In genomic region chr15:25643120-25643519, GRCh38 we compare ENCODE assay signal across 1 cellular context.
TF ChIP-seq lines count a peak whose summit lies in the region.

No MANE protein-coding gene starts in this region.

TF ChIP-seq in GM23338, 12 proteins besides CTCF, POLR2A, EP300 and RAD21 (continued from another document):
- TF ChIP-seq, protein P1, sequence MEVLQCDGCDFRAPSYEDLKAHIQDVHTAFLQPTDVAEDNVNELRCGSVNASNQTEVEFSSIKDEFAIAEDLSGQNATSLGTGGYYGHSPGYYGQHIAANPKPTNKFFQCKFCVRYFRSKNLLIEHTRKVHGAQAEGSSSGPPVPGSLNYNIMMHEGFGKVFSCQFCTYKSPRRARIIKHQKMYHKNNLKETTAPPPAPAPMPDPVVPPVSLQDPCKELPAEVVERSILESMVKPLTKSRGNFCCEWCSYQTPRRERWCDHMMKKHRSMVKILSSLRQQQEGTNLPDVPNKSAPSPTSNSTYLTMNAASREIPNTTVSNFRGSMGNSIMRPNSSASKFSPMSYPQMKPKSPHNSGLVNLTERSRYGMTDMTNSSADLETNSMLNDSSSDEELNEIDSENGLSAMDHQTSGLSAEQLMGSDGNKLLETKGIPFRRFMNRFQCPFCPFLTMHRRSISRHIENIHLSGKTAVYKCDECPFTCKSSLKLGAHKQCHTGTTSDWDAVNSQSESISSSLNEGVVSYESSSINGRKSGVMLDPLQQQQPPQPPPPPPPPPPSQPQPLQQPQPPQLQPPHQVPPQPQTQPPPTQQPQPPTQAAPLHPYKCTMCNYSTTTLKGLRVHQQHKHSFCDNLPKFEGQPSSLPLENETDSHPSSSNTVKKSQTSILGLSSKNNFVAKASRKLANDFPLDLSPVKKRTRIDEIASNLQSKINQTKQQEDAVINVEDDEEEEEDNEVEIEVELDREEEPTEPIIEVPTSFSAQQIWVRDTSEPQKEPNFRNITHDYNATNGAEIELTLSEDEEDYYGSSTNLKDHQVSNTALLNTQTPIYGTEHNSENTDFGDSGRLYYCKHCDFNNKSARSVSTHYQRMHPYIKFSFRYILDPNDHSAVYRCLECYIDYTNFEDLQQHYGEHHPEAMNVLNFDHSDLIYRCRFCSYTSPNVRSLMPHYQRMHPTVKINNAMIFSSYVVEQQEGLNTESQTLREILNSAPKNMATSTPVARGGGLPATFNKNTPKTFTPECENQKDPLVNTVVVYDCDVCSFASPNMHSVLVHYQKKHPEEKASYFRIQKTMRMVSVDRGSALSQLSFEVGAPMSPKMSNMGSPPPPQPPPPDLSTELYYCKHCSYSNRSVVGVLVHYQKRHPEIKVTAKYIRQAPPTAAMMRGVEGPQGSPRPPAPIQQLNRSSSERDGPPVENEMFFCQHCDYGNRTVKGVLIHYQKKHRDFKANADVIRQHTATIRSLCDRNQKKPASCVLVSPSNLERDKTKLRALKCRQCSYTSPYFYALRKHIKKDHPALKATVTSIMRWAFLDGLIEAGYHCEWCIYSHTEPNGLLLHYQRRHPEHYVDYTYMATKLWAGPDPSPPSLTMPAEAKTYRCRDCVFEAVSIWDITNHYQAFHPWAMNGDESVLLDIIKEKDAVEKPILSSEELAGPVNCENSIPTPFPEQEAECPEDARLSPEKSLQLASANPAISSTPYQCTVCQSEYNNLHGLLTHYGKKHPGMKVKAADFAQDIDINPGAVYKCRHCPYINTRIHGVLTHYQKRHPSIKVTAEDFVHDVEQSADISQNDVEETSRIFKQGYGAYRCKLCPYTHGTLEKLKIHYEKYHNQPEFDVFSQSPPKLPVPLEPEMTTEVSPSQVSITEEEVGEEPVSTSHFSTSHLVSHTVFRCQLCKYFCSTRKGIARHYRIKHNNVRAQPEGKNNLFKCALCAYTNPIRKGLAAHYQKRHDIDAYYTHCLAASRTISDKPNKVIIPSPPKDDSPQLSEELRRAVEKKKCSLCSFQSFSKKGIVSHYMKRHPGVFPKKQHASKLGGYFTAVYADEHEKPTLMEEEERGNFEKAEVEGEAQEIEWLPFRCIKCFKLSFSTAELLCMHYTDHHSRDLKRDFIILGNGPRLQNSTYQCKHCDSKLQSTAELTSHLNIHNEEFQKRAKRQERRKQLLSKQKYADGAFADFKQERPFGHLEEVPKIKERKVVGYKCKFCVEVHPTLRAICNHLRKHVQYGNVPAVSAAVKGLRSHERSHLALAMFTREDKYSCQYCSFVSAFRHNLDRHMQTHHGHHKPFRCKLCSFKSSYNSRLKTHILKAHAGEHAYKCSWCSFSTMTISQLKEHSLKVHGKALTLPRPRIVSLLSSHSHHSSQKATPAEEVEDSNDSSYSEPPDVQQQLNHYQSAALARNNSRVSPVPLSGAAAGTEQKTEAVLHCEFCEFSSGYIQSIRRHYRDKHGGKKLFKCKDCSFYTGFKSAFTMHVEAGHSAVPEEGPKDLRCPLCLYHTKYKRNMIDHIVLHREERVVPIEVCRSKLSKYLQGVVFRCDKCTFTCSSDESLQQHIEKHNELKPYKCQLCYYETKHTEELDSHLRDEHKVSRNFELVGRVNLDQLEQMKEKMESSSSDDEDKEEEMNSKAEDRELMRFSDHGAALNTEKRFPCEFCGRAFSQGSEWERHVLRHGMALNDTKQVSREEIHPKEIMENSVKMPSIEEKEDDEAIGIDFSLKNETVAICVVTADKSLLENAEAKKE (CRISPR knock-in tag; IDR thresholded peaks at IDR 0.05), result peak; percentile 37; the same call in 1 of the 2 replicates
- peak; percentile 46; the same call in 1 of the 2 replicates for TF ChIP-seq ZNF114 (CRISPR knock-in tag; IDR thresholded peaks at IDR 0.05)
